Comparison of ENCODE assay signal across 8 cellular contexts in genomic region chr9:120868676-120869359, GRCh38. TPM values are rescaled to one million over a fixed set of nuclear protein-coding genes. Genes with fewer than 3 reads are reported as not detected.
DNase-seq lines count a peak whose midpoint lies in the region; ATAC-seq and TF ChIP-seq lines count a peak whose summit lies in the region.

No MANE protein-coding gene starts in this region.

- no peaks in the 10 kb centered on the region for H3K27me3 Mint-ChIP-seq in naive thymus-derived CD4-positive, alpha-beta T cell
- H3K27me3 Mint-ChIP-seq in stimulated activated memory B cell treated with anti-CD40 and anti-IgM and Interleukin-4, amounts not matched to agents 10 μg/mL and 1 μg/mL and 100 μg/mL, for 72 hours: no peaks in the 10 kb centered on the region

- H3K4me3 Mint-ChIP-seq in naive thymus-derived CD4-positive, alpha-beta T cell: peak overlapping the region; percentile 49 to 95 (median 91)
- H3K4me3 Mint-ChIP-seq in stimulated activated memory B cell treated with anti-CD40 and anti-IgM and Interleukin-4, amounts not matched to agents 10 μg/mL and 1 μg/mL and 100 μg/mL, for 72 hours: peak overlapping the region; percentile 93

- TF ChIP-seq POLR2A in GM18951 (IDR thresholded peaks at IDR 0.05; ENCODE audit: extremely low read depth, insufficient read depth, insufficient read length): peak; percentile 50

- H3K27ac Mint-ChIP-seq in naive thymus-derived CD4-positive, alpha-beta T cell: peak overlapping the region; percentile 79 to 97 (median 94)
- peak overlapping the region; percentile 79 for H3K27ac Mint-ChIP-seq in stimulated activated memory B cell treated with anti-CD40 and anti-IgM and Interleukin-4, amounts not matched to agents 10 μg/mL and 1 μg/mL and 100 μg/mL, for 72 hours

- CTCF ChIA-PET in naive thymus-derived CD4-positive, alpha-beta T cell (lab: Charles Lee): interaction anchor here (0.6 to 5.0 kb wide), 21 partner anchors 15 to 253 kb away, joined by 3 to 49 read pairs (median 3); no protein-coding TSS in a partner anchor

- peaks cover 7 to 10% of the 10 kb centered on the region in 2 donors for H3K4me1 ChIP-seq in naive thymus-derived CD4-positive, alpha-beta T cell (ENCODE audit: control insufficient read depth in 2 of 2, insufficient read depth in 2 of 2, low read length in 2 of 2)

- peak; percentile 85 to 88 for DNase-seq in AML-193 (lab: John Stamatoyannopoulos, UW)
- DNase-seq in OCI-M1 (lab: John Stamatoyannopoulos, UW): peak; percentile 98
- DNase-seq in activated T-helper 1 cell treated with Interleukin-2 at 50 U/mL for 16 hours (ENCODE audit: low read depth): peak; percentile 94
- DNase-seq in fibroblast of gingiva (ENCODE audit: low read depth): peak; percentile 95
- DNase-seq in naive thymus-derived CD4-positive, alpha-beta T cell: peak; percentile 92 to 97 (median 95)

- H3K4me1 Mint-ChIP-seq in naive thymus-derived CD4-positive, alpha-beta T cell: peaks cover 13 to 49% (median 24%) of the 10 kb centered on the region in 7 donors
- H3K4me1 Mint-ChIP-seq in stimulated activated memory B cell treated with anti-CD40 and anti-IgM and Interleukin-4, amounts not matched to agents 10 μg/mL and 1 μg/mL and 100 μg/mL, for 72 hours: peaks cover 26% of the 10 kb centered on the region

- peaks cover 0 to 3% (median 0%) of the 10 kb centered on the region in 11 donors for H3K9me3 Mint-ChIP-seq in naive thymus-derived CD4-positive, alpha-beta T cell
- no peaks in the 10 kb centered on the region for H3K9me3 Mint-ChIP-seq in stimulated activated memory B cell treated with anti-CD40 and anti-IgM and Interleukin-4, amounts not matched to agents 10 μg/mL and 1 μg/mL and 100 μg/mL, for 72 hours

- in situ Hi-C loops in GM18951 (cut with MboI; ENCODE audit: low sequenced_read_pairs, unreplicated experiment): no loop called here

- H3K27ac ChIP-seq in naive thymus-derived CD4-positive, alpha-beta T cell (ENCODE audit: low read depth, low read length): peak overlapping the region; percentile 77

- no peaks in the 10 kb centered on the region for H3K27me3 ChIP-seq in naive thymus-derived CD4-positive, alpha-beta T cell (ENCODE audit: control insufficient read depth in 2 of 2, insufficient read depth in 2 of 2, low read length in 2 of 2)

- POLR2A ChIA-PET in naive thymus-derived CD4-positive, alpha-beta T cell (lab: Charles Lee): interaction anchor here (0.7 to 16.9 kb wide), 15 partner anchors 10 to 213 kb away, joined by 3 to 703 read pairs (median 15); partner anchors contain the start of genes FBXW2, PHF19, PSMD5 and TRAF1

- peak; percentile 79 for ATAC-seq in HG03196 (IDR thresholded peaks at IDR 0.05; ENCODE audit: unreplicated experiment)
- peak; percentile 91 for ATAC-seq in naive thymus-derived CD4-positive, alpha-beta T cell
- ATAC-seq in stimulated activated memory B cell treated with anti-CD40 and anti-IgM and Interleukin-4, amounts not matched to agents 10 μg/mL and 1 μg/mL and 100 μg/mL, for 72 hours: peak; percentile 98

- intact Hi-C loops in naive thymus-derived CD4-positive, alpha-beta T cell (cut with micrococcal nuclease): loop anchor here (1.0 to 2.0 kb wide), 17 partner anchors 7 to 333 kb away; partner anchors contain the start of genes FBXW2 (in 2 of the 2), MEGF9 (in 2 of the 2), CDK5RAP2 (in 1 of the 2) and CNTRL (in 1 of the 2)

- no peaks in the 10 kb centered on the region for H3K9me3 ChIP-seq in naive thymus-derived CD4-positive, alpha-beta T cell (ENCODE audit: control insufficient read depth in 2 of 3, low read length in 3 of 3)

- H3K36me3 Mint-ChIP-seq in naive thymus-derived CD4-positive, alpha-beta T cell: peaks cover 4 to 46% (median 18%) of the 10 kb centered on the region in 5 donors
- peaks cover 21% of the 10 kb centered on the region for H3K36me3 Mint-ChIP-seq in stimulated activated memory B cell treated with anti-CD40 and anti-IgM and Interleukin-4, amounts not matched to agents 10 μg/mL and 1 μg/mL and 100 μg/mL, for 72 hours

- H3K4me3 ChIP-seq in naive thymus-derived CD4-positive, alpha-beta T cell (ENCODE audit: low read length): peak overlapping the region; percentile 78

- peaks cover 0 to 49% (median 0%) of the 10 kb centered on the region in 3 experiments for H3K36me3 ChIP-seq in naive thymus-derived CD4-positive, alpha-beta T cell (ENCODE audit: control insufficient read depth in 2 of 3, insufficient read depth in 3 of 3, low read length in 3 of 3)

RNA-seq across cellular contexts. Expression of gene PHF19, which starts 8.2 kb away (rescaled TPM):
- 100 to 1,000 TPM in 3 of 5 experiments, 10 to 100 TPM in 2; 65.9 to 271 (median 197) TPM for total RNA-seq in naive thymus-derived CD4-positive, alpha-beta T cell
- polyA plus RNA-seq in naive thymus-derived CD4-positive, alpha-beta T cell: 10 to 100 TPM; 13.1 to 16.5 TPM

RNA-seq across cellular contexts. Expression of gene PSMD5, which starts 26.1 kb away (rescaled TPM):
- 10 to 100 TPM; 33.5 to 63.9 (median 44.0) TPM for total RNA-seq in naive thymus-derived CD4-positive, alpha-beta T cell
- 10 to 100 TPM; 22.3 to 29.2 TPM for polyA plus RNA-seq in naive thymus-derived CD4-positive, alpha-beta T cell

RNA-seq across cellular contexts. Expression of gene TRAF1, which starts 57.8 kb away (rescaled TPM):
- total RNA-seq in naive thymus-derived CD4-positive, alpha-beta T cell: 100 to 1,000 TPM in 2 of 5 experiments, 10 to 100 TPM in 3; 58.7 to 131 (median 98.2) TPM
- 1 to 10 TPM; 3.7 to 6.6 TPM for polyA plus RNA-seq in naive thymus-derived CD4-positive, alpha-beta T cell

Comparison
In these comparisons a context has a peak if more than half of its experiments do, and no peak if none do; other contexts are left out.
1. Peak in every context shown above with its lines: DNase-seq, ATAC-seq, H3K4me3 ChIP-seq and H3K27ac ChIP-seq.